In genomic region chr11:47980093-47980906, GRCh38 we compare ENCODE assay signal across 8 cellular contexts. TPM values are rescaled to one million over a fixed set of nuclear protein-coding genes. Genes with fewer than 3 reads are reported as not detected.
DNase-seq lines count a peak whose midpoint lies in the region; ATAC-seq and TF ChIP-seq lines count a peak whose summit lies in the region.

PTPRJ (plus strand) TSS chr11:47980559; CDS start chr11:47980913, 354 bp downstream.

- H3K36me3 ChIP-seq in SK-N-MC (ENCODE audit: insufficient read depth, low read length) (no peaks in the 10 kb centered on the region), ovary (no peaks in the 10 kb centered on the region)

- no peaks in the 10 kb centered on the region for H3K9me3 ChIP-seq in SK-N-MC (ENCODE audit: low read depth, low read length)
- H3K9me3 ChIP-seq in ovary: no peaks in the 10 kb centered on the region

- no peaks in the 10 kb centered on the region for H3K27me3 ChIP-seq in ovary

- H3K4me1 ChIP-seq in ovary (ENCODE audit: insufficient read depth): peaks cover 3% of the 10 kb centered on the region

- TF ChIP-seq POLR2A in GM19193 (IDR thresholded peaks at IDR 0.05; ENCODE audit: extremely low read depth, insufficient read depth, insufficient read length) (peak; percentile 19), ovary (IDR thresholded peaks at IDR 0.05) (no peak)

- TF ChIP-seq CTCF in ovary (IDR thresholded peaks at IDR 0.05): no peak

- H3K27ac ChIP-seq in SK-N-MC: no peak within 1 kb of the TSS
- H3K27ac ChIP-seq in ovary: peak within 1 kb of the TSS in 1 of 2 donors; percentile 49

- peak; percentile 59 for ATAC-seq in HG03432 (IDR thresholded peaks at IDR 0.05; ENCODE audit: unreplicated experiment)

- DNase-seq in AG20443 (ENCODE audit: low spot score): peak; percentile 88
- DNase-seq in SK-N-MC (ENCODE audit: low read depth, low spot score): no peak
- peak; percentile 21 for DNase-seq in activated naive CD8-positive, alpha-beta T cell treated with anti-CD3 and anti-CD28 coated beads, Interleukin-2, amount 50 U/mL, for 16 hours (ENCODE audit: low read depth, low spot score)
- DNase-seq in cardiac septum (ENCODE audit: low spot score): peak; percentile 90
- peak; percentile 34 to 64 (median 63) for DNase-seq in ovary
- no peak for DNase-seq in MV-4-11 (lab: John Stamatoyannopoulos, UW)

- 1% methylated on average over 60 to 100 of the region's 110 CpGs for WGBS in ovary, 3 donors

- intact Hi-C loops in cardiac septum (cut with DNase I): loop anchor here (5.0 kb wide), 1 partner anchor 117 kb away; no protein-coding TSS in a partner anchor
- intact Hi-C loops in ovary (cut with DNase I): loop anchor here in 1 of 4 donors (5.0 kb wide), 1 partner anchor 43 kb away; no protein-coding TSS in a partner anchor

- peak within 1 kb of the TSS; percentile 62 for H3K9ac ChIP-seq in SK-N-MC (ENCODE audit: insufficient read length)

- TF ChIP-seq EP300 in ovary (IDR thresholded peaks at IDR 0.05): no peak

- H3K4me3 ChIP-seq in SK-N-MC (peak within 1 kb of the TSS; percentile 82), ovary (peak within 1 kb of the TSS; percentile 67)

RNA-seq across cellular contexts. Expression of gene PTPRJ, which starts in this region (rescaled TPM):
- total RNA-seq in cardiac septum (11.0 TPM), ovary (10 to 100 TPM in 1 of 7 donors, 1 to 10 TPM in 6; 3.3 to 16.1 (median 5.5) TPM)
- polyA plus RNA-seq in ovary: 1 to 10 TPM; 1.6 to 6.0 TPM

Comparison
In these comparisons a context has a peak if more than half of its experiments do, and no peak if none do; other contexts are left out.
1. DNase-seq: peak in AG20443 (single experiment), activated naive CD8-positive, alpha-beta T cell treated with anti-CD3 and anti-CD28 coated beads, Interleukin-2, amount 50 U/mL, for 16 hours (single experiment), cardiac septum (single experiment) and ovary (5 of 5); none in SK-N-MC (single experiment) and MV-4-11 (single experiment).